Comparison of ENCODE assay signal across 19 cellular contexts in genomic region chr17:28178800-28179199, GRCh38.
DNase-seq lines count a peak whose midpoint lies in the region; ATAC-seq, FAIRE-seq and TF ChIP-seq lines count a peak whose summit lies in the region.
"Had no signal": no experiment of that assay in that cellular context is flagged by ENCODE, and none has a peak within 500 bp of the region (broad histone marks: within the 10 kb centered on the region; RNA-seq: fewer than 3 reads in every experiment).

No MANE protein-coding gene starts in this region.

- H3K27ac Mint-ChIP-seq in GM23338 = peak overlapping the region; percentile 22; the same call in 1 of the 2 replicates
- H3K27ac Mint-ChIP-seq in Calu3 (ENCODE audit: unreplicated experiment) = no peak overlapping the region

- CTCF ChIA-PET in A549 (lab: Yijun Ruan, JAX) (interaction anchor here (1.0 to 2.2 kb wide), 3 partner anchors 9 to 63 kb away, joined by 3 to 8 read pairs (median 3); no protein-coding TSS in a partner anchor), HEK293T (lab: Yijun Ruan, JAX) (no interaction called here), Calu3 (lab: Charles Lee) (no interaction called here)

- H3K36me3 Mint-ChIP-seq in GM23338 (ENCODE audit: low read depth) (peaks cover 29% of the 10 kb centered on the region; the same call in 2 of the 3 replicates), Calu3 (ENCODE audit: insufficient read depth, unreplicated experiment) (no peaks in the 10 kb centered on the region)

- intact Hi-C loops in Calu3 (cut with micrococcal nuclease; ENCODE audit: unreplicated experiment) = loop anchor here (5.0 kb wide), 1 partner anchor 121 kb away; no protein-coding TSS in a partner anchor

- no peaks in the 10 kb centered on the region for H3K79me2 ChIP-seq in GM23338 (replicated peaks; ENCODE audit: insufficient read depth)

- H3K27me3 Mint-ChIP-seq in GM23338 (ENCODE audit: insufficient read depth, low read depth, poor library complexity) = peaks cover 2% of the 10 kb centered on the region
- no peaks in the 10 kb centered on the region for H3K27me3 Mint-ChIP-seq in Calu3 (ENCODE audit: unreplicated experiment)

- TF ChIP-seq EP300 in A549 (IDR thresholded peaks at IDR 0.05) = no peak
- no peak for TF ChIP-seq EP300 in suprapubic skin (IDR thresholded peaks at IDR 0.05)

- H3K4me1 Mint-ChIP-seq in GM23338 = peaks cover 21% of the 10 kb centered on the region
- H3K4me1 Mint-ChIP-seq in Calu3 (ENCODE audit: low read depth, unreplicated experiment) = no peaks in the 10 kb centered on the region

- POLR2A ChIA-PET in A549 (lab: Yijun Ruan, JAX) (no interaction called here), HEK293T (lab: Yijun Ruan, JAX) (no interaction called here)

- TF ChIP-seq CTCF in A549 (IDR thresholded peaks at IDR 0.05) (no peak), GM23338 (conservative IDR thresholded peaks at IDR 0.05; ENCODE audit: low read depth in 2 of 2) (no peak), suprapubic skin (IDR thresholded peaks at IDR 0.05) (no peak), Calu3 (IDR thresholded peaks at IDR 0.05; ENCODE audit: unreplicated experiment) (no peak)

- no peak overlapping the region for H3K4me3 Mint-ChIP-seq in GM23338
- no peak overlapping the region for H3K4me3 Mint-ChIP-seq in Calu3 (ENCODE audit: low read depth, unreplicated experiment)

- H2AFZ ChIP-seq in GM23338 = no peak overlapping the region

- no peaks in the 10 kb centered on the region for H3K27me3 ChIP-seq in GM23338 (ENCODE audit: insufficient read depth)
- H3K27me3 ChIP-seq in endocrine pancreas (ENCODE audit: control insufficient read depth, insufficient read depth, low read length) = no peaks in the 10 kb centered on the region
- no peaks in the 10 kb centered on the region for H3K27me3 ChIP-seq in suprapubic skin

- TF ChIP-seq POLR2A in A549 (IDR thresholded peaks at IDR 0.05; ENCODE audit: low read length) (no peak), suprapubic skin (IDR thresholded peaks at IDR 0.05) (no peak)

- H3K4me2 ChIP-seq in A549 = peak overlapping the region; percentile 40
- H3K4me2 ChIP-seq in GM23338 = no peak overlapping the region

- no TSS peak for BruUV-seq in Calu3 (replicated peaks; lab: Mats Ljungman, UMichigan)

- H3F3A ChIP-seq in GM23338 (replicated peaks; ENCODE audit: low read depth) = no peaks in the 10 kb centered on the region

- H4K20me1 ChIP-seq in GM23338 (replicated peaks; ENCODE audit: insufficient read depth) = no peaks in the 10 kb centered on the region

- no peak; a peak in 1 of 6 replicates for ATAC-seq in A549
- ATAC-seq in GM23338 = no peak
- ATAC-seq in left lobe of liver = peak; percentile 81
- no peak for ATAC-seq in GM21381 (IDR thresholded peaks at IDR 0.05; ENCODE audit: unreplicated experiment)
- ATAC-seq: K562 had no signal

- 91% methylated on average over 3 of the region's 3 CpGs for WGBS in A549 (ENCODE audit: missing lambda C conversion rate)
- 98% methylated on average over 3 of the region's 3 CpGs for WGBS in suprapubic skin

- no peaks in the 10 kb centered on the region for H3K36me3 ChIP-seq in GM23338 (ENCODE audit: insufficient read depth)
- H3K36me3 ChIP-seq in endocrine pancreas (ENCODE audit: control insufficient read depth, insufficient read depth, low read length) = no peaks in the 10 kb centered on the region
- H3K36me3 ChIP-seq in suprapubic skin = peaks cover 4% of the 10 kb centered on the region

- H3K9me3 ChIP-seq in A549 = no peaks in the 10 kb centered on the region
- no peaks in the 10 kb centered on the region for H3K9me3 ChIP-seq in endocrine pancreas (ENCODE audit: control insufficient read depth, low read length)
- no peaks in the 10 kb centered on the region for H3K9me3 ChIP-seq in suprapubic skin

- no peaks in the 10 kb centered on the region for H3K9me2 ChIP-seq in GM23338 (ENCODE audit: insufficient read depth)

- no peak overlapping the region for H3K4me3 ChIP-seq in A549
- H3K4me3 ChIP-seq in GM23338 = no peak overlapping the region
- peak overlapping the region; percentile 48 for H3K4me3 ChIP-seq in endocrine pancreas (ENCODE audit: control insufficient read depth, insufficient read depth, low read length)
- no peak overlapping the region for H3K4me3 ChIP-seq in suprapubic skin
- H3K4me3 ChIP-seq: K562 had no signal

- peak overlapping the region in 1 of 2 experiments; percentile 40; a peak in 3 of 6 replicates for H3K27ac ChIP-seq in A549
- peak overlapping the region; percentile 13; the same call in 1 of the 2 replicates for H3K27ac ChIP-seq in GM23338 (ENCODE audit: low read depth)
- no peak overlapping the region for H3K27ac ChIP-seq in suprapubic skin
- H3K27ac ChIP-seq: RWPE1 had no signal

- H3K9ac ChIP-seq in endocrine pancreas (ENCODE audit: control insufficient read depth, insufficient read depth, low read length) = no peak overlapping the region

- no peak for TF ChIP-seq RAD21 in A549 (conservative IDR thresholded peaks at IDR 0.05 in 1 of 2, IDR thresholded peaks at IDR 0.05 in 1 of 2)

- H3K4me1 ChIP-seq in A549 (peaks cover 13% of the 10 kb centered on the region), GM23338 (ENCODE audit: insufficient read depth) (peaks cover 20% of the 10 kb centered on the region), endocrine pancreas (ENCODE audit: control insufficient read depth, insufficient read depth, low read length) (peaks cover 18% of the 10 kb centered on the region), suprapubic skin (no peaks in the 10 kb centered on the region)

- no peak for FAIRE-seq in A549 (lab: Jason Lieb, UNC)
- FAIRE-seq: GM19239, K562 had no signal

- no peaks in the 10 kb centered on the region for H3K9me3 Mint-ChIP-seq in GM23338
- no peaks in the 10 kb centered on the region for H3K9me3 Mint-ChIP-seq in Calu3 (ENCODE audit: low read depth, unreplicated experiment)

- DNase-seq in A549 (ENCODE audit: low read depth in 1 of 2, low spot score in 1 of 2) (no peak), GM23338 (ENCODE audit: low spot score) (no peak), left lobe of liver (ENCODE audit: low spot score) (no peak), suprapubic skin (ENCODE audit: low spot score in 2 of 2) (no peak), HEK293T (ENCODE audit: extremely low spot score) (no peak), Calu3 (no peak)
- DNase-seq: 8988T; C1 segment of cervical spinal cord; HCEC 1CT; NCI-H1417; NCI-H1930; NCI-H2171 treated with DMSO at 0.1 percent for 48 hours; NCI-H446 treated with DMSO at 0.1 percent for 48 hours; NK-92 treated with Interleukin-12 subunit alpha and Interleukin-12 subunit beta, amount 100 ng/mL, for 24 hours had no signal

TF ChIP-seq in A549, 52 proteins besides CTCF, POLR2A, EP300 and RAD21 (continues in another document):
- TF ChIP-seq EHMT2 (IDR thresholded peaks at IDR 0.05; ENCODE audit: low read depth) = no peak
- no peak for TF ChIP-seq MYC (IDR thresholded peaks at IDR 0.05; ENCODE audit: borderline replicate concordance, low read length)
- TF ChIP-seq SMC3 (IDR thresholded peaks at IDR 0.05) = no peak
- TF ChIP-seq ZFP36 (IDR thresholded peaks at IDR 0.05; ENCODE audit: borderline replicate concordance, partially characterized antibody) = no peak
- no peak for TF ChIP-seq GATA3 (IDR thresholded peaks at IDR 0.05; ENCODE audit: borderline replicate concordance)
- no peak for TF ChIP-seq BHLHE40 (IDR thresholded peaks at IDR 0.05; ENCODE audit: low read depth, low read length)

TF ChIP-seq in GM23338, 12 proteins besides CTCF, POLR2A, EP300 and RAD21 (continues in another document):
- no peak for TF ChIP-seq POLR2AphosphoS5 (IDR thresholded peaks at IDR 0.05; ENCODE audit: low read depth)

TF ChIP-seq in HEK293T, 16 proteins besides CTCF, POLR2A, EP300 and RAD21:
- no peak for TF ChIP-seq HDGF (IDR thresholded peaks at IDR 0.05; ENCODE audit: borderline replicate concordance)
- TF ChIP-seq ZNF384 (IDR thresholded peaks at IDR 0.05) = no peak
- no peak for TF ChIP-seq L3MBTL2 (conservative IDR thresholded peaks at IDR 0.05)
- no peak for TF ChIP-seq SUZ12 (IDR thresholded peaks at IDR 0.05)
- no peak for TF ChIP-seq LEF1 (IDR thresholded peaks at IDR 0.05; ENCODE audit: borderline replicate concordance)
- no peak for TF ChIP-seq CTBP1 (IDR thresholded peaks at IDR 0.05; ENCODE audit: borderline replicate concordance)
- no peak for TF ChIP-seq BHLHE40 (IDR thresholded peaks at IDR 0.05; ENCODE audit: borderline replicate concordance)
- TF ChIP-seq FOXA1 (IDR thresholded peaks at IDR 0.05) = no peak
